In genomic region chr5:122076023-122076422, GRCh38 we compare ENCODE assay signal across 10 cellular contexts. TPM values are rescaled to one million over a fixed set of nuclear protein-coding genes. Genes with fewer than 3 reads are reported as not detected.
DNase-seq lines count a peak whose midpoint lies in the region; ATAC-seq, FAIRE-seq and TF ChIP-seq lines count a peak whose summit lies in the region.
"Had no signal": no experiment of that assay in that cellular context is flagged by ENCODE, and none has a peak within 500 bp of the region (broad histone marks: within the 10 kb centered on the region; RNA-seq: fewer than 3 reads in every experiment).

No MANE protein-coding gene starts in this region.

- peaks cover 10 to 14% of the 10 kb centered on the region in 2 experiments; a peak in 3 of 4 replicates for H3K4me1 ChIP-seq in SK-N-SH (ENCODE audit: control insufficient read depth in 1 of 2, insufficient read depth in 2 of 2, low read depth in 1 of 2, low read length in 1 of 2)
- peaks cover 5 to 27% (median 22%) of the 10 kb centered on the region in 4 donors for H3K4me1 ChIP-seq in upper lobe of left lung

- TF ChIP-seq RAD21 in SK-N-SH (IDR thresholded peaks at IDR 0.05; ENCODE audit: low read length): 0 out of 2 replicates have a peak, but pooled peaks have one; percentile 7

- no peak for FAIRE-seq in GM19239 (lab: Jason Lieb, UNC)

- no peaks in the 10 kb centered on the region for H3K27me3 Mint-ChIP-seq in MCF 10A (ENCODE audit: insufficient read depth, unreplicated experiment)

- WGBS in SK-N-SH (ENCODE audit: low lambda C conversion rate): 29% methylated on average over 1 of the region's 1 CpG
- 38 to 41% methylated on average over 1 of the region's 1 CpG for WGBS in upper lobe of left lung, 2 donors

- H3K9me3 Mint-ChIP-seq in MCF 10A (ENCODE audit: unreplicated experiment): no peaks in the 10 kb centered on the region
- H3K9me3 Mint-ChIP-seq: activated CD4-positive, alpha-beta memory T cell treated with anti-CD3 and anti-CD28 coated beads for 36 hours had no signal

- peak overlapping the region in 1 of 2 experiments; percentile 83; a peak in 2 of 4 replicates for H3K27ac ChIP-seq in SK-N-SH (ENCODE audit: low read depth in 2 of 2, low read length in 1 of 2)
- no peak overlapping the region for H3K27ac ChIP-seq in upper lobe of left lung
- H3K27ac ChIP-seq in caudate nucleus (ENCODE audit: low read depth, low read length): no peak overlapping the region

- peaks cover 59% of the 10 kb centered on the region for H3K79me2 ChIP-seq in SK-N-SH (ENCODE audit: insufficient read depth)

- H4K20me1 ChIP-seq in SK-N-SH (ENCODE audit: insufficient read depth): no peaks in the 10 kb centered on the region

- H3K4me2 ChIP-seq in SK-N-SH: peak overlapping the region; percentile 88

- peak overlapping the region; percentile 10 for H2AFZ ChIP-seq in SK-N-SH (ENCODE audit: low read depth)

- peak overlapping the region; percentile 74 for H3K27ac Mint-ChIP-seq in MCF 10A (ENCODE audit: low read depth, unreplicated experiment)
- H3K27ac Mint-ChIP-seq: activated CD4-positive, alpha-beta memory T cell treated with anti-CD3 and anti-CD28 coated beads for 36 hours had no signal

- POLR2A ChIA-PET in SK-N-SH (lab: Yijun Ruan, JAX): no interaction called here
- POLR2A ChIA-PET in MCF 10A (lab: Yijun Ruan, JAX): interaction anchor here (0.6 to 4.1 kb wide), 21 partner anchors 10 to 221 kb away, joined by 3 to 84 read pairs (median 4); partner anchors contain the start of gene SRFBP1

- H3K4me3 Mint-ChIP-seq in MCF 10A (ENCODE audit: unreplicated experiment): peak overlapping the region; percentile 94

- H3K9me3 ChIP-seq in SK-N-SH (no peaks in the 10 kb centered on the region), upper lobe of left lung (no peaks in the 10 kb centered on the region)
- H3K9me3 ChIP-seq: adrenal gland had no signal

- no peak for TF ChIP-seq EP300 in SK-N-SH (IDR thresholded peaks at IDR 0.05; ENCODE audit: borderline replicate concordance in 1 of 2, low read depth in 1 of 2, low read length in 1 of 2)
- TF ChIP-seq EP300 in upper lobe of left lung (IDR thresholded peaks at IDR 0.05): no peak

- H3K4me1 Mint-ChIP-seq in MCF 10A (ENCODE audit: insufficient read depth, unreplicated experiment): peaks cover 24% of the 10 kb centered on the region

- CTCF ChIA-PET in SK-N-SH (lab: Yijun Ruan, JAX): interaction anchor here (0.5 to 3.7 kb wide), 34 partner anchors 9 to 442 kb away, joined by 3 to 25 read pairs (median 5); partner anchors contain the start of gene SRFBP1
- CTCF ChIA-PET in MCF 10A (lab: Yijun Ruan, JAX): interaction anchor here (0.5 to 4.9 kb wide), 47 partner anchors 8 to 1910 kb away, joined by 3 to 63 read pairs (median 5); partner anchors contain the start of gene SRFBP1

- peak overlapping the region; percentile 91 for H3K9ac ChIP-seq in SK-N-SH

- peak overlapping the region; percentile 71 to 85; a peak in 3 of 4 replicates for H3K4me3 ChIP-seq in SK-N-SH (ENCODE audit: low read depth in 2 of 2, low read length in 1 of 2)
- peak overlapping the region in 3 of 4 donors; percentile 51 to 56 (median 53) for H3K4me3 ChIP-seq in upper lobe of left lung

- no peak for DNase-seq in SK-N-SH
- DNase-seq in MCF 10A (ENCODE audit: unreplicated experiment): peak; percentile 73
- DNase-seq in kidney tubule cell (ENCODE audit: low spot score): peak; percentile 30
- DNase-seq in upper lobe of left lung: no peak
- DNase-seq in caudate nucleus (lab: John Stamatoyannopoulos, UW): no peak
- no peak for DNase-seq in GM19239 (ENCODE audit: insufficient read length, low spot score)
- DNase-seq in T-helper 9 cell: no peak

- H3K27me3 ChIP-seq in SK-N-SH (ENCODE audit: insufficient read depth) (no peaks in the 10 kb centered on the region), upper lobe of left lung (peaks cover 0 to 8% (median 1%) of the 10 kb centered on the region in 4 donors)
- H3K27me3 ChIP-seq: adrenal gland had no signal

- H3K36me3 ChIP-seq in SK-N-SH (replicated peaks in 1 of 2; ENCODE audit: control insufficient read depth in 1 of 2, insufficient read depth in 2 of 2, low read length in 1 of 2): peaks cover 6 to 31% of the 10 kb centered on the region in 2 experiments
- peaks cover 0 to 4% (median 0%) of the 10 kb centered on the region in 4 donors for H3K36me3 ChIP-seq in upper lobe of left lung
- H3K36me3 ChIP-seq: adrenal gland had no signal

- peaks cover 12% of the 10 kb centered on the region for H3F3A ChIP-seq in SK-N-SH (replicated peaks; ENCODE audit: insufficient read depth)

- ATAC-seq in SK-N-SH treated with all-trans-retinoic acid at 6 μM for 48 hours (no peak), upper lobe of left lung (ENCODE audit: low FRiP score in 2 of 2) (no peak)

- intact Hi-C loops in MCF 10A (cut with micrococcal nuclease): loop anchor here (1.0 kb wide), 2 partner anchors 107 to 114 kb away; no protein-coding TSS in a partner anchor

- H3K36me3 Mint-ChIP-seq in MCF 10A (ENCODE audit: insufficient read depth, unreplicated experiment): peaks cover 21% of the 10 kb centered on the region
- H3K36me3 Mint-ChIP-seq: activated CD4-positive, alpha-beta memory T cell treated with anti-CD3 and anti-CD28 coated beads for 36 hours had no signal

- H3K9me2 ChIP-seq in SK-N-SH: no peaks in the 10 kb centered on the region

- TF ChIP-seq CTCF in SK-N-SH (IDR thresholded peaks at IDR 0.05) (no peak; the same call in none of the 2 replicates), MCF 10A (IDR thresholded peaks at IDR 0.05; ENCODE audit: unreplicated experiment) (no peak), upper lobe of left lung (IDR thresholded peaks at IDR 0.05) (no peak)

- BruUV-seq in MCF 10A (replicated peaks; lab: Mats Ljungman, UMichigan): no TSS peak

- no peak for TF ChIP-seq POLR2A in upper lobe of left lung (IDR thresholded peaks at IDR 0.05)

TF ChIP-seq in SK-N-SH, 30 proteins besides CTCF, POLR2A, EP300 and RAD21:
- no peak for TF ChIP-seq POLR2AphosphoS5 (IDR thresholded peaks at IDR 0.05; ENCODE audit: low read depth, low read length)
- no peak for TF ChIP-seq GATA2 (CRISPR knock-in tag; IDR thresholded peaks at IDR 0.05)
- TF ChIP-seq MAX (IDR thresholded peaks at IDR 0.05; ENCODE audit: low read depth): no peak
- TF ChIP-seq CHD2 (IDR thresholded peaks at IDR 0.05; ENCODE audit: low read length, partially characterized antibody): no peak
- no peak for TF ChIP-seq USF1 (IDR thresholded peaks at IDR 0.05; ENCODE audit: borderline replicate concordance, low read depth)

TF ChIP-seq in SK-N-SH treated with all-trans-retinoic acid at 6 μM for 48 hours, 23 proteins besides CTCF, POLR2A, EP300 and RAD21:
- TF ChIP-seq POU6F1 (CRISPR knock-in tag; IDR thresholded peaks at IDR 0.05; ENCODE audit: borderline replicate concordance, low read depth): no peak
TF ChIP-seq in SK-N-SH treated with all-trans-retinoic acid at 6 μM for 48 hours: peak in this region for 0.

RNA-seq across cellular contexts. Expression of gene LOX, which starts 2.0 kb away (rescaled TPM):
- 36.3 and 50.4 TPM in 2 replicates for polyA plus RNA-seq in SK-N-SH (2012; rRNA removed)
- polyA plus RNA-seq in SK-N-SH (2012; cell fraction: cytosol; rRNA removed): 30.8 and 41.6 TPM in 2 replicates
- polyA plus RNA-seq in SK-N-SH (2012; cell fraction: nucleus; rRNA removed): 105 and 108 TPM in 2 replicates
- total RNA-seq in MCF 10A (2022) (7.1 and 10.7 TPM in 2 replicates), upper lobe of left lung (10 to 100 TPM in 5 of 6 donors, 1 to 10 TPM in 1; 5.2 to 48.7 (median 23.9) TPM)
- total RNA-seq: activated CD4-positive, alpha-beta memory T cell treated with anti-CD3 and anti-CD28 coated beads for 36 hours had no signal

RNA-seq across cellular contexts. Expression of gene ZNF474, which starts 53.3 kb away (rescaled TPM):
- polyA plus RNA-seq in SK-N-SH (2012; rRNA removed): 0.08 and 0.21 TPM in 2 replicates
- 0.10 and 0.13 TPM in 2 replicates for polyA plus RNA-seq in SK-N-SH (2012; cell fraction: cytosol; rRNA removed)
- polyA plus RNA-seq in SK-N-SH (2012; cell fraction: nucleus; rRNA removed): 0.31 and 0.58 TPM in 2 replicates
- total RNA-seq in MCF 10A (2022): 0.25 and 0.56 TPM in 2 replicates
- total RNA-seq in upper lobe of left lung: 10 to 100 TPM in 1 of 6 donors, 1 to 10 TPM in 4, under 1 TPM in 1; 0.40 to 15.7 (median 2.4) TPM
- total RNA-seq: activated CD4-positive, alpha-beta memory T cell treated with anti-CD3 and anti-CD28 coated beads for 36 hours had no signal

Comparison
In these comparisons a context has a peak if more than half of its experiments do, and no peak if none do; other contexts are left out.
1. DNase-seq: peak in MCF 10A (single experiment) and kidney tubule cell (single experiment); none in SK-N-SH (single experiment), upper lobe of left lung (0 of 2), caudate nucleus (0 of 61), GM19239 (single experiment) and T-helper 9 cell (single experiment).